ENCODE assay signal across 18 cellular contexts in genomic region chr1:108077991-108078390, GRCh38.
DNase-seq lines count a peak whose midpoint lies in the region; ATAC-seq lines count a peak whose summit lies in the region.
"Had no signal": no experiment of that assay in that cellular context is flagged by ENCODE, and none has a peak within 500 bp of the region (broad histone marks: within the 10 kb centered on the region; RNA-seq: fewer than 3 reads in every experiment).

No MANE protein-coding gene starts in this region.

- peaks cover 2% of the 10 kb centered on the region for H3K36me3 Mint-ChIP-seq in activated T-helper 1 cell treated with anti-CD3 and anti-CD28 coated beads, Interleukin-12 subunit alpha, Interleukin-12 subunit beta, Interleukin-2, Interleukin-4 antibody, amounts not matched to agents 30 ng/mL and 10 ng/mL and 1 ng/mL, durations not matched to agents 14 hours and 24 hours and 36 hours (ENCODE audit: low read depth)
- peaks cover 0 to 6% (median 0%) of the 10 kb centered on the region in 5 donors for H3K36me3 Mint-ChIP-seq in naive thymus-derived CD4-positive, alpha-beta T cell

- H3K4me1 ChIP-seq in naive thymus-derived CD4-positive, alpha-beta T cell (ENCODE audit: control insufficient read depth in 2 of 2, insufficient read depth in 2 of 2, low read length in 2 of 2): peaks cover 56 to 66% of the 10 kb centered on the region in 2 donors
- H3K4me1 ChIP-seq: stomach had no signal

- peak; percentile 9 for DNase-seq in NOMO-1 treated with DMSO at 0.1 percent for 48 hours (lab: John Stamatoyannopoulos, UW; ENCODE audit: unreplicated experiment)
- no peak for DNase-seq in NOMO-1 treated with dmso at 0.1 percent for 144 hours (lab: John Stamatoyannopoulos, UW; ENCODE audit: unreplicated experiment)
- no peak for DNase-seq in activated T-helper 1 cell treated with anti-CD3 and anti-CD28 coated beads, Interleukin-12 subunit alpha, Interleukin-12 subunit beta, Interleukin-2, Interleukin-4 antibody, amounts not matched to agents 30 ng/mL and 10 ng/mL and 1 ng/mL, durations not matched to agents 14 hours and 24 hours and 36 hours (ENCODE audit: low spot score)
- DNase-seq in naive thymus-derived CD4-positive, alpha-beta T cell: peak in 7 of 9 donors; percentile 19 to 63 (median 57)
- no peak for DNase-seq in NCI-H2029 treated with DMSO at 0.1 percent for 48 hours (lab: John Stamatoyannopoulos, UW)
- DNase-seq: 8988T, cortex of kidney, heart left ventricle, IMR-90, NCI-H1417 treated with DMSO at 0.1 percent for 48 hours, NCI-H446 treated with DMSO at 0.1 percent for 48 hours, OCI-M1, ovary, stomach had no signal

- no peaks in the 10 kb centered on the region for H3K36me3 ChIP-seq in KOPT-K1 (ENCODE audit: insufficient read depth, low read length)
- no peaks in the 10 kb centered on the region for H3K36me3 ChIP-seq in naive thymus-derived CD4-positive, alpha-beta T cell (ENCODE audit: control insufficient read depth in 2 of 3, insufficient read depth in 3 of 3, low read length in 3 of 3)
- H3K36me3 ChIP-seq: heart left ventricle, ovary, stomach had no signal

- intact Hi-C loops in activated T-helper 1 cell treated with anti-CD3 and anti-CD28 coated beads, Interleukin-12 subunit alpha, Interleukin-12 subunit beta, Interleukin-2, Interleukin-4 antibody, amounts not matched to agents 30 ng/mL and 10 ng/mL and 1 ng/mL, durations not matched to agents 14 hours and 24 hours and 36 hours (cut with micrococcal nuclease): loop anchor here (2.0 kb wide), 1 partner anchor 113 kb away; the partner anchor contains the start of gene VAV3
- intact Hi-C loops in naive thymus-derived CD4-positive, alpha-beta T cell (cut with micrococcal nuclease): loop anchor here in 1 of 2 donors (1.0 to 5.0 kb wide), 6 partner anchors 27 to 479 kb away; no protein-coding TSS in a partner anchor

- peak overlapping the region; percentile 24 for H3K4me3 Mint-ChIP-seq in activated T-helper 1 cell treated with anti-CD3 and anti-CD28 coated beads, Interleukin-12 subunit alpha, Interleukin-12 subunit beta, Interleukin-2, Interleukin-4 antibody, amounts not matched to agents 30 ng/mL and 10 ng/mL and 1 ng/mL, durations not matched to agents 14 hours and 24 hours and 36 hours
- H3K4me3 Mint-ChIP-seq in naive thymus-derived CD4-positive, alpha-beta T cell: peak overlapping the region; percentile 27 to 76 (median 72)

- peaks cover 2% of the 10 kb centered on the region for H3K27me3 Mint-ChIP-seq in activated T-helper 1 cell treated with anti-CD3 and anti-CD28 coated beads, Interleukin-12 subunit alpha, Interleukin-12 subunit beta, Interleukin-2, Interleukin-4 antibody, amounts not matched to agents 30 ng/mL and 10 ng/mL and 1 ng/mL, durations not matched to agents 14 hours and 24 hours and 36 hours (ENCODE audit: insufficient read depth)
- no peaks in the 10 kb centered on the region for H3K27me3 Mint-ChIP-seq in naive thymus-derived CD4-positive, alpha-beta T cell

- POLR2A ChIA-PET in naive thymus-derived CD4-positive, alpha-beta T cell (lab: Charles Lee): interaction anchor here (0.5 to 2.1 kb wide), 6 partner anchors 10 to 115 kb away, joined by 3 to 9 read pairs (median 3); no protein-coding TSS in a partner anchor

- peak overlapping the region; percentile 42 for H3K27ac Mint-ChIP-seq in activated T-helper 1 cell treated with anti-CD3 and anti-CD28 coated beads, Interleukin-12 subunit alpha, Interleukin-12 subunit beta, Interleukin-2, Interleukin-4 antibody, amounts not matched to agents 30 ng/mL and 10 ng/mL and 1 ng/mL, durations not matched to agents 14 hours and 24 hours and 36 hours
- H3K27ac Mint-ChIP-seq in naive thymus-derived CD4-positive, alpha-beta T cell: peak overlapping the region; percentile 81 to 94 (median 91)

- H3K4me3 ChIP-seq in naive thymus-derived CD4-positive, alpha-beta T cell (ENCODE audit: low read length): peak overlapping the region; percentile 2
- H3K4me3 ChIP-seq: heart left ventricle, ovary, stomach had no signal

- ATAC-seq in naive thymus-derived CD4-positive, alpha-beta T cell: peak; percentile 76
- ATAC-seq in HG03196 (IDR thresholded peaks at IDR 0.05; ENCODE audit: unreplicated experiment): no peak
- ATAC-seq in GM21381 (IDR thresholded peaks at IDR 0.05; ENCODE audit: unreplicated experiment): no peak
- ATAC-seq: heart left ventricle had no signal

- H3K4me1 Mint-ChIP-seq in activated T-helper 1 cell treated with anti-CD3 and anti-CD28 coated beads, Interleukin-12 subunit alpha, Interleukin-12 subunit beta, Interleukin-2, Interleukin-4 antibody, amounts not matched to agents 30 ng/mL and 10 ng/mL and 1 ng/mL, durations not matched to agents 14 hours and 24 hours and 36 hours (ENCODE audit: low read depth): peaks cover 56% of the 10 kb centered on the region
- H3K4me1 Mint-ChIP-seq in naive thymus-derived CD4-positive, alpha-beta T cell: peaks cover 51 to 80% (median 76%) of the 10 kb centered on the region in 7 donors

- H3K9me3 ChIP-seq in KOPT-K1 (ENCODE audit: insufficient read depth, low read length, poor library complexity, severe bottlenecking): no peaks in the 10 kb centered on the region
- H3K9me3 ChIP-seq in naive thymus-derived CD4-positive, alpha-beta T cell (ENCODE audit: control insufficient read depth in 2 of 3, low read length in 3 of 3): no peaks in the 10 kb centered on the region
- H3K9me3 ChIP-seq: heart left ventricle, ovary, stomach had no signal

- no peaks in the 10 kb centered on the region for H3K9me3 Mint-ChIP-seq in activated T-helper 1 cell treated with anti-CD3 and anti-CD28 coated beads, Interleukin-12 subunit alpha, Interleukin-12 subunit beta, Interleukin-2, Interleukin-4 antibody, amounts not matched to agents 30 ng/mL and 10 ng/mL and 1 ng/mL, durations not matched to agents 14 hours and 24 hours and 36 hours
- peaks cover 0 to 8% (median 0%) of the 10 kb centered on the region in 11 donors for H3K9me3 Mint-ChIP-seq in naive thymus-derived CD4-positive, alpha-beta T cell

- H3K27ac ChIP-seq in KOPT-K1 (ENCODE audit: low read depth, low read length, poor library complexity, severe bottlenecking): peak overlapping the region; percentile 92
- H3K27ac ChIP-seq in naive thymus-derived CD4-positive, alpha-beta T cell (ENCODE audit: low read depth, low read length): peak overlapping the region; percentile 68
- H3K27ac ChIP-seq: ovary, stomach, VCaP had no signal

- CTCF ChIA-PET in naive thymus-derived CD4-positive, alpha-beta T cell (lab: Charles Lee): interaction anchor here (0.7 kb wide), 1 partner anchor 321 kb away, joined by 3 read pairs; no protein-coding TSS in a partner anchor

- no peaks in the 10 kb centered on the region for H3K27me3 ChIP-seq in naive thymus-derived CD4-positive, alpha-beta T cell (ENCODE audit: control insufficient read depth in 2 of 2, insufficient read depth in 2 of 2, low read length in 2 of 2)
- H3K27me3 ChIP-seq: ovary, stomach had no signal

Comparison
In these comparisons a context has a peak if more than half of its experiments do, and no peak if none do; other contexts are left out.
1. DNase-seq: peak in NOMO-1 treated with DMSO at 0.1 percent for 48 hours (single experiment) and naive thymus-derived CD4-positive, alpha-beta T cell (7 of 9); none in NOMO-1 treated with dmso at 0.1 percent for 144 hours (single experiment), activated T-helper 1 cell treated with anti-CD3 and anti-CD28 coated beads, Interleukin-12 subunit alpha, Interleukin-12 subunit beta, Interleukin-2, Interleukin-4 antibody, amounts not matched to agents 30 ng/mL and 10 ng/mL and 1 ng/mL, durations not matched to agents 14 hours and 24 hours and 36 hours (single experiment) and NCI-H2029 treated with DMSO at 0.1 percent for 48 hours (single experiment).